ENCODE assay signal across 8 cellular contexts in genomic region chr3:127747751-127748521, GRCh38.
A peak's percentile ranks its signal among the peaks of the same experiment; 100 is the strongest.
DNase-seq lines count a peak whose midpoint lies in the region; ATAC-seq, FAIRE-seq and TF ChIP-seq lines count a peak whose summit lies in the region.

No MANE protein-coding gene starts in this region.

- no peak overlapping the region for H3K27ac Mint-ChIP-seq in stimulated activated effector memory CD8-positive, alpha-beta T cell treated with anti-CD3 and anti-CD28 coated beads, Interleukin-12 subunit alpha, Interleukin-12 subunit beta, amount 100 ng/mL, for 72 hours
- no peak overlapping the region for H3K27ac Mint-ChIP-seq in natural killer cell

- peaks cover 6% of the 10 kb centered on the region for H3K36me3 Mint-ChIP-seq in stimulated activated effector memory CD8-positive, alpha-beta T cell treated with anti-CD3 and anti-CD28 coated beads, Interleukin-12 subunit alpha, Interleukin-12 subunit beta, amount 100 ng/mL, for 72 hours
- no peaks in the 10 kb centered on the region for H3K36me3 Mint-ChIP-seq in natural killer cell

- peaks cover 4 to 13% of the 10 kb centered on the region in 2 donors for H3K4me1 ChIP-seq in small intestine (ENCODE audit: control insufficient read depth in 2 of 2, insufficient read depth in 1 of 2, low read depth in 1 of 2, low read length in 1 of 2)

- TF ChIP-seq POLR2A in H54 (IDR thresholded peaks at IDR 0.05; ENCODE audit: low read depth, low read length) = no peak

- ATAC-seq in stimulated activated effector memory CD8-positive, alpha-beta T cell treated with anti-CD3 and anti-CD28 coated beads, Interleukin-12 subunit alpha, Interleukin-12 subunit beta, amount 100 ng/mL, for 72 hours = no peak
- ATAC-seq in GM21526 (IDR thresholded peaks at IDR 0.05; ENCODE audit: low FRiP score, unreplicated experiment) (no peak), natural killer cell (no peak)

- H3K36me3 ChIP-seq in small intestine (ENCODE audit: control insufficient read depth in 2 of 2, insufficient read depth in 2 of 2, low read length in 2 of 2) = no peaks in the 10 kb centered on the region

- intact Hi-C loops in natural killer cell (cut with micrococcal nuclease) = no loop called here

- DNase-seq in H54 (ENCODE audit: insufficient read length, low spot score) (peak; percentile 76), RPMI7951 (ENCODE audit: low read depth) (peak; percentile 90), glomerular visceral epithelial cell (ENCODE audit: extremely low spot score) (peak; percentile 95), small intestine (peak; percentile 66), foreskin melanocyte (no peak), natural killer cell (no peak)
- DNase-seq in stimulated activated effector memory CD8-positive, alpha-beta T cell treated with anti-CD3 and anti-CD28 coated beads, Interleukin-12 subunit alpha, Interleukin-12 subunit beta, amount 100 ng/mL, for 72 hours (ENCODE audit: low spot score in 2 of 2) = no peak

- peaks cover 18% of the 10 kb centered on the region for H3K4me1 Mint-ChIP-seq in stimulated activated effector memory CD8-positive, alpha-beta T cell treated with anti-CD3 and anti-CD28 coated beads, Interleukin-12 subunit alpha, Interleukin-12 subunit beta, amount 100 ng/mL, for 72 hours
- H3K4me1 Mint-ChIP-seq in natural killer cell = peaks cover 0 to 11% of the 10 kb centered on the region in 2 donors

- H3K27me3 ChIP-seq in small intestine (ENCODE audit: control insufficient read depth in 2 of 2, insufficient read depth in 2 of 2, low read length in 2 of 2) = no peaks in the 10 kb centered on the region

- WGBS in small intestine, 3 donors = 31 to 48% (median 42%) methylated on average over 16 of the region's 16 CpGs

- no peak for TF ChIP-seq CTCF in natural killer cell (IDR thresholded peaks at IDR 0.05)

- FAIRE-seq in H54 (lab: Jason Lieb, UNC) (no peak), small intestine (lab: Jason Lieb, UNC) (no peak)

- peak overlapping the region in 1 of 2 donors; percentile 67 for H3K27ac ChIP-seq in small intestine (ENCODE audit: low read depth in 1 of 2, low read length in 1 of 2)

- H3K9me3 ChIP-seq in small intestine (ENCODE audit: control insufficient read depth, low read depth) = no peaks in the 10 kb centered on the region

- no peaks in the 10 kb centered on the region for H3K9me3 Mint-ChIP-seq in stimulated activated effector memory CD8-positive, alpha-beta T cell treated with anti-CD3 and anti-CD28 coated beads, Interleukin-12 subunit alpha, Interleukin-12 subunit beta, amount 100 ng/mL, for 72 hours
- H3K9me3 Mint-ChIP-seq in natural killer cell = no peaks in the 10 kb centered on the region

- H3K4me3 Mint-ChIP-seq in stimulated activated effector memory CD8-positive, alpha-beta T cell treated with anti-CD3 and anti-CD28 coated beads, Interleukin-12 subunit alpha, Interleukin-12 subunit beta, amount 100 ng/mL, for 72 hours = no peak overlapping the region
- no peak overlapping the region for H3K4me3 Mint-ChIP-seq in natural killer cell

- H3K4me3 ChIP-seq in small intestine (ENCODE audit: low read depth in 1 of 2, low read length in 2 of 2) = no peak overlapping the region

- H3K27me3 Mint-ChIP-seq in natural killer cell (ENCODE audit: low read depth in 2 of 2) = peaks cover 3 to 8% of the 10 kb centered on the region in 2 donors

Comparison
In these comparisons a context has a peak if more than half of its experiments do, and no peak if none do; other contexts are left out.
1. DNase-seq: peak in H54 (single experiment), RPMI7951 (single experiment), glomerular visceral epithelial cell (single experiment) and small intestine (single experiment); none in foreskin melanocyte (single experiment), stimulated activated effector memory CD8-positive, alpha-beta T cell treated with anti-CD3 and anti-CD28 coated beads, Interleukin-12 subunit alpha, Interleukin-12 subunit beta, amount 100 ng/mL, for 72 hours (0 of 2) and natural killer cell (single experiment).